ENCODE assay signal across 8 cellular contexts in genomic region chr9:128818099-128818838, GRCh38. TPM values are rescaled to one million over a fixed set of nuclear protein-coding genes. Genes with fewer than 3 reads are reported as not detected.
DNase-seq lines count a peak whose midpoint lies in the region; ATAC-seq and TF ChIP-seq lines count a peak whose summit lies in the region.

Gene ENDOG, plus strand, starts transcription at chr9:128818500. Its CDS starts 185 bp downstream, at chr9:128818685.

- H3K4me1 ChIP-seq in gastroesophageal sphincter: peaks cover 0 to 21% (median 11%) of the 10 kb centered on the region in 3 donors
- H3K4me1 ChIP-seq in neutrophil (ENCODE audit: control insufficient read depth in 1 of 2, insufficient read depth in 1 of 2, low read depth in 1 of 2, low read length in 1 of 2): peaks cover 11 to 14% of the 10 kb centered on the region in 2 experiments

- H3K9me3 ChIP-seq in SK-N-MC (ENCODE audit: low read depth, low read length): no peaks in the 10 kb centered on the region
- no peaks in the 10 kb centered on the region for H3K9me3 ChIP-seq in gastroesophageal sphincter
- H3K9me3 ChIP-seq in neutrophil: no peaks in the 10 kb centered on the region

- peak within 1 kb of the TSS; percentile 89 for H3K27ac Mint-ChIP-seq in activated naive CD4-positive, alpha-beta T cell treated with anti-CD3 and anti-CD28 coated beads, Interleukin-2, amount 10 ng/mL, durations not matched to agents 7 days and 5 days

- H3K4me1 Mint-ChIP-seq in activated naive CD4-positive, alpha-beta T cell treated with anti-CD3 and anti-CD28 coated beads, Interleukin-2, amount 10 ng/mL, durations not matched to agents 7 days and 5 days: peaks cover 29% of the 10 kb centered on the region

- peak within 1 kb of the TSS; percentile 46 for H3K9ac ChIP-seq in SK-N-MC (ENCODE audit: insufficient read length)

- peaks cover 1% of the 10 kb centered on the region for H3K9me3 Mint-ChIP-seq in activated naive CD4-positive, alpha-beta T cell treated with anti-CD3 and anti-CD28 coated beads, Interleukin-2, amount 10 ng/mL, durations not matched to agents 7 days and 5 days

- H3K27ac ChIP-seq in SK-N-MC (no peak within 1 kb of the TSS), gastroesophageal sphincter (peak within 1 kb of the TSS; percentile 67 to 95 (median 89)), neutrophil (peak within 1 kb of the TSS; percentile 61), substantia nigra (ENCODE audit: low read depth, low read length, poor library complexity, severe bottlenecking) (peak within 1 kb of the TSS; percentile 76)

- peak; percentile 97 for ATAC-seq in gastroesophageal sphincter

- H3K36me3 ChIP-seq in SK-N-MC (ENCODE audit: insufficient read depth, low read length) (peaks cover 12% of the 10 kb centered on the region; the same call in 1 of the 2 replicates), gastroesophageal sphincter (peaks cover 0 to 28% of the 10 kb centered on the region in 2 donors), neutrophil (peaks cover 19% of the 10 kb centered on the region)

- DNase-seq in HFF-Myc (ENCODE audit: extremely low read depth, low read depth) (peak; percentile 88), NB4 (ENCODE audit: low read depth) (peak; percentile 97), SK-N-MC (ENCODE audit: low read depth, low spot score) (peak; percentile 70), substantia nigra (lab: John Stamatoyannopoulos, UW) (peak; percentile 85 to 99 (median 96))
- peak; percentile 98 for DNase-seq in activated naive CD4-positive, alpha-beta T cell treated with anti-CD3 and anti-CD28 coated beads, Interleukin-2, amount 10 ng/mL, durations not matched to agents 7 days and 5 days

- H3K27me3 ChIP-seq in gastroesophageal sphincter (no peaks in the 10 kb centered on the region), neutrophil (peaks cover 18% of the 10 kb centered on the region)

- H3K27me3 Mint-ChIP-seq in activated naive CD4-positive, alpha-beta T cell treated with anti-CD3 and anti-CD28 coated beads, Interleukin-2, amount 10 ng/mL, durations not matched to agents 7 days and 5 days: peaks cover 7% of the 10 kb centered on the region

- H3K4me3 Mint-ChIP-seq in activated naive CD4-positive, alpha-beta T cell treated with anti-CD3 and anti-CD28 coated beads, Interleukin-2, amount 10 ng/mL, durations not matched to agents 7 days and 5 days: peak within 1 kb of the TSS; percentile 80

- TF ChIP-seq EP300 in gastroesophageal sphincter (IDR thresholded peaks at IDR 0.05): no peak

- peak; percentile 99 for TF ChIP-seq CTCF in HFF-Myc (IDR thresholded peaks at IDR 0.05; ENCODE audit: low read depth, low read length, missing control alignments)
- TF ChIP-seq CTCF in NB4 (IDR thresholded peaks at IDR 0.05; ENCODE audit: low read depth, low read length): peak; percentile 87
- peak in 3 of 4 experiments; percentile 89 to 99 (median 98) for TF ChIP-seq CTCF in gastroesophageal sphincter (IDR thresholded peaks at IDR 0.05)
- peak; percentile 98 for TF ChIP-seq CTCF in neutrophil (IDR thresholded peaks at IDR 0.05)

- WGBS in gastroesophageal sphincter (ENCODE audit: low coverage in 1 of 2), 2 donors: 0% methylated on average over 8 of the region's 70 CpGs; no CpG with 5 or more reads in 1 of the 2 donors

- CTCF ChIA-PET in activated naive CD4-positive, alpha-beta T cell treated with anti-CD3 and anti-CD28 coated beads, Interleukin-2, amount 10 ng/mL, durations not matched to agents 7 days and 5 days (lab: Charles Lee): interaction anchor here (0.7 to 2.4 kb wide), 17 partner anchors 9 to 523 kb away, joined by 3 to 22 read pairs (median 4); partner anchors contain the start of gene SPOUT1

- H3K36me3 Mint-ChIP-seq in activated naive CD4-positive, alpha-beta T cell treated with anti-CD3 and anti-CD28 coated beads, Interleukin-2, amount 10 ng/mL, durations not matched to agents 7 days and 5 days: peaks cover 9% of the 10 kb centered on the region

- H3K4me3 ChIP-seq in GM08714 (ENCODE audit: low read length) (peak within 1 kb of the TSS; percentile 69; the same call in 1 of the 2 replicates), HFF-Myc (replicated peaks; ENCODE audit: low read depth, low read length) (peak within 1 kb of the TSS; percentile 62), NB4 (ENCODE audit: low read depth, low read length) (peak within 1 kb of the TSS; percentile 60), SK-N-MC (peak within 1 kb of the TSS; percentile 76), gastroesophageal sphincter (peak within 1 kb of the TSS; percentile 48 to 83), neutrophil (ENCODE audit: low read depth in 1 of 2, low read length in 1 of 2) (peak within 1 kb of the TSS; percentile 81 to 85)

- TF ChIP-seq POLR2A in NB4 (IDR thresholded peaks at IDR 0.05; ENCODE audit: extremely low read depth, insufficient read length): peak; percentile 87
- peak; percentile 61 to 66 for TF ChIP-seq POLR2A in gastroesophageal sphincter (IDR thresholded peaks at IDR 0.05)

RNA-seq across cellular contexts. Expression of gene ENDOG, which starts in this region (rescaled TPM):
- 10 to 100 TPM; 20.3 to 29.7 (median 27.1) TPM for total RNA-seq in gastroesophageal sphincter
